Comparison of ENCODE assay signal across 1 cellular context in the genomic region with DNA sequence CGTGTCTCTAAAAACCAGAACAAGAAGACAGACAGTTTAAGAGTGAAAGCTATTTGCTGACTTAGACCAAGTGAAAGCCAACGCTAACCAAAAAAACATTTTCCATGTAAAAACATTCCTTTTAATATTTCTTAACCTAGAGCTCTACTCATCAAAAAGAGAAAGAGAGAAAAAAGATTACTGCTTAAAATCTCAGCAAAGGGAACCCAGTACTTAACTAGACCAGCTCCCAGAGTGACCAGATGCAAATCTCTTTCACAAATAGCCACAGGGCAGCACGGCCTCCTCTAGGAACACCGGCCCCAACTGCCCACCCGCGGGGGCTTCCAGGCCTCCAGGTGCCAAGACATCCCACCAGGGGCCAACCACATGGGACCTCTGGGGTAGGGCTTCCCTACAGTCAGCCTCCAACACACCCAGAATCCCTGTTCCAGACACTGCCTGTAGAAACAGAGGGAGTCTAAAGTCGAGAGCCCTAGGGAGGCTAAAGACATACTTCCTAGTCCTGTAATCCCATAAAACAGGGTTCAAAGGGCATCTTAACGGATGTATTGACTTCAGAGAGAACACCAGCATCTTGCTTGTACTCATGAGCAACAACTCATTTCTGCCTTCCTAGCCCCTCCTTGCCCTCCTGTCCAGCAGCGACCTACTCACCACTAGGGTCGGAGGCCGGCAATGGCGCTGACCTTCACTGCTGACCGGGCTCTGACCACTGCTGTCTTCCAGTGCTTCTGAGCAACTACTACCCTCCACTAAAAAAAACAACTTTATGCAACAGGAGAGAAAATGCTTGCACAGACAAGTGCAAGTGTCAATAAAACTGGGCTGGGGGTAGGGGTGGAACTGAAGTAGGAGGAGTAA.
TF ChIP-seq lines count a peak whose summit lies in the region.

No MANE protein-coding gene starts in this region.

TF ChIP-seq in HepG2, 621 proteins besides CTCF, POLR2A, EP300 and RAD21 (continued from another document and continues in another):
- TF ChIP-seq ZNF17 (CRISPR knock-in tag; IDR thresholded peaks at IDR 0.05), result no peak
- no peak for TF ChIP-seq CBX1 (IDR thresholded peaks at IDR 0.05; ENCODE audit: low read depth)
- TF ChIP-seq, protein P1, sequence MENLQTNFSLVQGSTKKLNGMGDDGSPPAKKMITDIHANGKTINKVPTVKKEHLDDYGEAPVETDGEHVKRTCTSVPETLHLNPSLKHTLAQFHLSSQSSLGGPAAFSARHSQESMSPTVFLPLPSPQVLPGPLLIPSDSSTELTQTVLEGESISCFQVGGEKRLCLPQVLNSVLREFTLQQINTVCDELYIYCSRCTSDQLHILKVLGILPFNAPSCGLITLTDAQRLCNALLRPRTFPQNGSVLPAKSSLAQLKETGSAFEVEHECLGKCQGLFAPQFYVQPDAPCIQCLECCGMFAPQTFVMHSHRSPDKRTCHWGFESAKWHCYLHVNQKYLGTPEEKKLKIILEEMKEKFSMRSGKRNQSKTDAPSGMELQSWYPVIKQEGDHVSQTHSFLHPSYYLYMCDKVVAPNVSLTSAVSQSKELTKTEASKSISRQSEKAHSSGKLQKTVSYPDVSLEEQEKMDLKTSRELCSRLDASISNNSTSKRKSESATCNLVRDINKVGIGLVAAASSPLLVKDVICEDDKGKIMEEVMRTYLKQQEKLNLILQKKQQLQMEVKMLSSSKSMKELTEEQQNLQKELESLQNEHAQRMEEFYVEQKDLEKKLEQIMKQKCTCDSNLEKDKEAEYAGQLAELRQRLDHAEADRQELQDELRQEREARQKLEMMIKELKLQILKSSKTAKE (CRISPR knock-in tag; IDR thresholded peaks at IDR 0.05; ENCODE audit: borderline replicate concordance), result no peak
- TF ChIP-seq, protein P2, sequence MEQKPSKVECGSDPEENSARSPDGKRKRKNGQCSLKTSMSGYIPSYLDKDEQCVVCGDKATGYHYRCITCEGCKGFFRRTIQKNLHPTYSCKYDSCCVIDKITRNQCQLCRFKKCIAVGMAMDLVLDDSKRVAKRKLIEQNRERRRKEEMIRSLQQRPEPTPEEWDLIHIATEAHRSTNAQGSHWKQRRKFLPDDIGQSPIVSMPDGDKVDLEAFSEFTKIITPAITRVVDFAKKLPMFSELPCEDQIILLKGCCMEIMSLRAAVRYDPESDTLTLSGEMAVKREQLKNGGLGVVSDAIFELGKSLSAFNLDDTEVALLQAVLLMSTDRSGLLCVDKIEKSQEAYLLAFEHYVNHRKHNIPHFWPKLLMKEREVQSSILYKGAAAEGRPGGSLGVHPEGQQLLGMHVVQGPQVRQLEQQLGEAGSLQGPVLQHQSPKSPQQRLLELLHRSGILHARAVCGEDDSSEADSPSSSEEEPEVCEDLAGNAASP (CRISPR knock-in tag; IDR thresholded peaks at IDR 0.05; ENCODE audit: borderline replicate concordance), result no peak
- TF ChIP-seq KAT8 (CRISPR knock-in tag; IDR thresholded peaks at IDR 0.05), result peak; percentile 39; the same call in 1 of the 2 replicates
- TF ChIP-seq, protein P3, sequence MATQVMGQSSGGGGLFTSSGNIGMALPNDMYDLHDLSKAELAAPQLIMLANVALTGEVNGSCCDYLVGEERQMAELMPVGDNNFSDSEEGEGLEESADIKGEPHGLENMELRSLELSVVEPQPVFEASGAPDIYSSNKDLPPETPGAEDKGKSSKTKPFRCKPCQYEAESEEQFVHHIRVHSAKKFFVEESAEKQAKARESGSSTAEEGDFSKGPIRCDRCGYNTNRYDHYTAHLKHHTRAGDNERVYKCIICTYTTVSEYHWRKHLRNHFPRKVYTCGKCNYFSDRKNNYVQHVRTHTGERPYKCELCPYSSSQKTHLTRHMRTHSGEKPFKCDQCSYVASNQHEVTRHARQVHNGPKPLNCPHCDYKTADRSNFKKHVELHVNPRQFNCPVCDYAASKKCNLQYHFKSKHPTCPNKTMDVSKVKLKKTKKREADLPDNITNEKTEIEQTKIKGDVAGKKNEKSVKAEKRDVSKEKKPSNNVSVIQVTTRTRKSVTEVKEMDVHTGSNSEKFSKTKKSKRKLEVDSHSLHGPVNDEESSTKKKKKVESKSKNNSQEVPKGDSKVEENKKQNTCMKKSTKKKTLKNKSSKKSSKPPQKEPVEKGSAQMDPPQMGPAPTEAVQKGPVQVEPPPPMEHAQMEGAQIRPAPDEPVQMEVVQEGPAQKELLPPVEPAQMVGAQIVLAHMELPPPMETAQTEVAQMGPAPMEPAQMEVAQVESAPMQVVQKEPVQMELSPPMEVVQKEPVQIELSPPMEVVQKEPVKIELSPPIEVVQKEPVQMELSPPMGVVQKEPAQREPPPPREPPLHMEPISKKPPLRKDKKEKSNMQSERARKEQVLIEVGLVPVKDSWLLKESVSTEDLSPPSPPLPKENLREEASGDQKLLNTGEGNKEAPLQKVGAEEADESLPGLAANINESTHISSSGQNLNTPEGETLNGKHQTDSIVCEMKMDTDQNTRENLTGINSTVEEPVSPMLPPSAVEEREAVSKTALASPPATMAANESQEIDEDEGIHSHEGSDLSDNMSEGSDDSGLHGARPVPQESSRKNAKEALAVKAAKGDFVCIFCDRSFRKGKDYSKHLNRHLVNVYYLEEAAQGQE (IDR thresholded peaks at IDR 0.05; ENCODE audit: borderline replicate concordance in 1 of 2, low read depth in 1 of 2, low read length in 2 of 2), result no peak
- TF ChIP-seq, protein P4, sequence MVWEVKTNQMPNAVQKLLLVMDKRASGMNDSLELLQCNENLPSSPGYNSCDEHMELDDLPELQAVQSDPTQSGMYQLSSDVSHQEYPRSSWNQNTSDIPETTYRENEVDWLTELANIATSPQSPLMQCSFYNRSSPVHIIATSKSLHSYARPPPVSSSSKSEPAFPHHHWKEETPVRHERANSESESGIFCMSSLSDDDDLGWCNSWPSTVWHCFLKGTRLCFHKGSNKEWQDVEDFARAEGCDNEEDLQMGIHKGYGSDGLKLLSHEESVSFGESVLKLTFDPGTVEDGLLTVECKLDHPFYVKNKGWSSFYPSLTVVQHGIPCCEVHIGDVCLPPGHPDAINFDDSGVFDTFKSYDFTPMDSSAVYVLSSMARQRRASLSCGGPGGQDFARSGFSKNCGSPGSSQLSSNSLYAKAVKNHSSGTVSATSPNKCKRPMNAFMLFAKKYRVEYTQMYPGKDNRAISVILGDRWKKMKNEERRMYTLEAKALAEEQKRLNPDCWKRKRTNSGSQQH (CRISPR knock-in tag; IDR thresholded peaks at IDR 0.05; ENCODE audit: low read depth), result 0 out of 2 replicates have a peak, but pooled peaks have one; percentile 40
- TF ChIP-seq ZNF326 (CRISPR knock-in tag; IDR thresholded peaks at IDR 0.05; ENCODE audit: borderline replicate concordance), result no peak
- TF ChIP-seq, protein P5, sequence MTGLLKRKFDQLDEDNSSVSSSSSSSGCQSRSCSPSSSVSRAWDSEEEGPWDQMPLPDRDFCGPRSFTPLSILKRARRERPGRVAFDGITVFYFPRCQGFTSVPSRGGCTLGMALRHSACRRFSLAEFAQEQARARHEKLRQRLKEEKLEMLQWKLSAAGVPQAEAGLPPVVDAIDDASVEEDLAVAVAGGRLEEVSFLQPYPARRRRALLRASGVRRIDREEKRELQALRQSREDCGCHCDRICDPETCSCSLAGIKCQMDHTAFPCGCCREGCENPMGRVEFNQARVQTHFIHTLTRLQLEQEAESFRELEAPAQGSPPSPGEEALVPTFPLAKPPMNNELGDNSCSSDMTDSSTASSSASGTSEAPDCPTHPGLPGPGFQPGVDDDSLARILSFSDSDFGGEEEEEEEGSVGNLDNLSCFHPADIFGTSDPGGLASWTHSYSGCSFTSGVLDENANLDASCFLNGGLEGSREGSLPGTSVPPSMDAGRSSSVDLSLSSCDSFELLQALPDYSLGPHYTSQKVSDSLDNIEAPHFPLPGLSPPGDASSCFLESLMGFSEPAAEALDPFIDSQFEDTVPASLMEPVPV (CRISPR knock-in tag; IDR thresholded peaks at IDR 0.05), result no peak
- TF ChIP-seq, protein P6, sequence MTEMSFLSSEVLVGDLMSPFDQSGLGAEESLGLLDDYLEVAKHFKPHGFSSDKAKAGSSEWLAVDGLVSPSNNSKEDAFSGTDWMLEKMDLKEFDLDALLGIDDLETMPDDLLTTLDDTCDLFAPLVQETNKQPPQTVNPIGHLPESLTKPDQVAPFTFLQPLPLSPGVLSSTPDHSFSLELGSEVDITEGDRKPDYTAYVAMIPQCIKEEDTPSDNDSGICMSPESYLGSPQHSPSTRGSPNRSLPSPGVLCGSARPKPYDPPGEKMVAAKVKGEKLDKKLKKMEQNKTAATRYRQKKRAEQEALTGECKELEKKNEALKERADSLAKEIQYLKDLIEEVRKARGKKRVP (CRISPR knock-in tag; IDR thresholded peaks at IDR 0.05), result no peak
- TF ChIP-seq ZFP90 (CRISPR knock-in tag; IDR thresholded peaks at IDR 0.05; ENCODE audit: borderline replicate concordance), result no peak
- TF ChIP-seq, protein P7, sequence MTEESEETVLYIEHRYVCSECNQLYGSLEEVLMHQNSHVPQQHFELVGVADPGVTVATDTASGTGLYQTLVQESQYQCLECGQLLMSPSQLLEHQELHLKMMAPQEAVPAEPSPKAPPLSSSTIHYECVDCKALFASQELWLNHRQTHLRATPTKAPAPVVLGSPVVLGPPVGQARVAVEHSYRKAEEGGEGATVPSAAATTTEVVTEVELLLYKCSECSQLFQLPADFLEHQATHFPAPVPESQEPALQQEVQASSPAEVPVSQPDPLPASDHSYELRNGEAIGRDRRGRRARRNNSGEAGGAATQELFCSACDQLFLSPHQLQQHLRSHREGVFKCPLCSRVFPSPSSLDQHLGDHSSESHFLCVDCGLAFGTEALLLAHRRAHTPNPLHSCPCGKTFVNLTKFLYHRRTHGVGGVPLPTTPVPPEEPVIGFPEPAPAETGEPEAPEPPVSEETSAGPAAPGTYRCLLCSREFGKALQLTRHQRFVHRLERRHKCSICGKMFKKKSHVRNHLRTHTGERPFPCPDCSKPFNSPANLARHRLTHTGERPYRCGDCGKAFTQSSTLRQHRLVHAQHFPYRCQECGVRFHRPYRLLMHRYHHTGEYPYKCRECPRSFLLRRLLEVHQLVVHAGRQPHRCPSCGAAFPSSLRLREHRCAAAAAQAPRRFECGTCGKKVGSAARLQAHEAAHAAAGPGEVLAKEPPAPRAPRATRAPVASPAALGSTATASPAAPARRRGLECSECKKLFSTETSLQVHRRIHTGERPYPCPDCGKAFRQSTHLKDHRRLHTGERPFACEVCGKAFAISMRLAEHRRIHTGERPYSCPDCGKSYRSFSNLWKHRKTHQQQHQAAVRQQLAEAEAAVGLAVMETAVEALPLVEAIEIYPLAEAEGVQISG (CRISPR knock-in tag; IDR thresholded peaks at IDR 0.05), result peak; percentile 36; the same call in 1 of the 2 replicates
- no peak for TF ChIP-seq NAIF1 (CRISPR knock-in tag; IDR thresholded peaks at IDR 0.05; ENCODE audit: borderline replicate concordance)
- no peak for TF ChIP-seq GLI4 (CRISPR knock-in tag; IDR thresholded peaks at IDR 0.05; ENCODE audit: borderline replicate concordance)
- TF ChIP-seq ZNF468 (CRISPR knock-in tag; IDR thresholded peaks at IDR 0.05), result no peak
- TF ChIP-seq FOSL2 (CRISPR knock-in tag; IDR thresholded peaks at IDR 0.05), result no peak; the same call in 1 of the 2 replicates
- TF ChIP-seq, protein P8, sequence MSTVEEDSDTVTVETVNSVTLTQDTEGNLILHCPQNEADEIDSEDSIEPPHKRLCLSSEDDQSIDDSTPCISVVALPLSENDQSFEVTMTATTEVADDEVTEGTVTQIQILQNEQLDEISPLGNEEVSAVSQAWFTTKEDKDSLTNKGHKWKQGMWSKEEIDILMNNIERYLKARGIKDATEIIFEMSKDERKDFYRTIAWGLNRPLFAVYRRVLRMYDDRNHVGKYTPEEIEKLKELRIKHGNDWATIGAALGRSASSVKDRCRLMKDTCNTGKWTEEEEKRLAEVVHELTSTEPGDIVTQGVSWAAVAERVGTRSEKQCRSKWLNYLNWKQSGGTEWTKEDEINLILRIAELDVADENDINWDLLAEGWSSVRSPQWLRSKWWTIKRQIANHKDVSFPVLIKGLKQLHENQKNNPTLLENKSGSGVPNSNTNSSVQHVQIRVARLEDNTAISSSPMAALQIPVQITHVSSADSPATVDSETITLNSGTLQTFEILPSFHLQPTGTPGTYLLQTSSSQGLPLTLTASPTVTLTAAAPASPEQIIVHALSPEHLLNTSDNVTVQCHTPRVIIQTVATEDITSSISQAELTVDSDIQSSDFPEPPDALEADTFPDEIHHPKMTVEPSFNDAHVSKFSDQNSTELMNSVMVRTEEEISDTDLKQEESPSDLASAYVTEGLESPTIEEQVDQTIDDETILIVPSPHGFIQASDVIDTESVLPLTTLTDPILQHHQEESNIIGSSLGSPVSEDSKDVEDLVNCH (CRISPR knock-in tag; IDR thresholded peaks at IDR 0.05), result no peak
- TF ChIP-seq MAZ (IDR thresholded peaks at IDR 0.05; ENCODE audit: borderline replicate concordance, low read depth, low read length), result peak; percentile 29; the same call in 1 of the 2 replicates
- no peak; the same call in 1 of the 2 replicates for TF ChIP-seq MAZ (CRISPR knock-in tag; IDR thresholded peaks at IDR 0.05; ENCODE audit: low read depth)
- TF ChIP-seq, protein P9, sequence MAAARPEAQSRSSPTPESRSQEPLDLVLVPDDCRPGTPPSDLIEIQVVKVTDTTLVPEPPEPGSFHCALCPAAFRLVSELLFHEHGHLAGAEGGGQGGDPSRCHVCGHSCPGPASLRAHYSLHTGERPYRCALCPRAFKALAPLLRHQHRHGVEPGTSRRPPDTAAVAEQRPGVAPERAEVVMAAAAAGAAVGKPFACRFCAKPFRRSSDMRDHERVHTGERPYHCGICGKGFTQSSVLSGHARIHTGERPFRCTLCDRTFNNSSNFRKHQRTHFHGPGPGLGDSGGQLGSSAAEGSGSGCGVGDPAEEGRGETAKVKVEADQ (CRISPR knock-in tag; IDR thresholded peaks at IDR 0.05; ENCODE audit: borderline replicate concordance), result no peak
- no peak for TF ChIP-seq HOXA9 (CRISPR knock-in tag; IDR thresholded peaks at IDR 0.05; ENCODE audit: borderline replicate concordance)
- TF ChIP-seq, protein P10, sequence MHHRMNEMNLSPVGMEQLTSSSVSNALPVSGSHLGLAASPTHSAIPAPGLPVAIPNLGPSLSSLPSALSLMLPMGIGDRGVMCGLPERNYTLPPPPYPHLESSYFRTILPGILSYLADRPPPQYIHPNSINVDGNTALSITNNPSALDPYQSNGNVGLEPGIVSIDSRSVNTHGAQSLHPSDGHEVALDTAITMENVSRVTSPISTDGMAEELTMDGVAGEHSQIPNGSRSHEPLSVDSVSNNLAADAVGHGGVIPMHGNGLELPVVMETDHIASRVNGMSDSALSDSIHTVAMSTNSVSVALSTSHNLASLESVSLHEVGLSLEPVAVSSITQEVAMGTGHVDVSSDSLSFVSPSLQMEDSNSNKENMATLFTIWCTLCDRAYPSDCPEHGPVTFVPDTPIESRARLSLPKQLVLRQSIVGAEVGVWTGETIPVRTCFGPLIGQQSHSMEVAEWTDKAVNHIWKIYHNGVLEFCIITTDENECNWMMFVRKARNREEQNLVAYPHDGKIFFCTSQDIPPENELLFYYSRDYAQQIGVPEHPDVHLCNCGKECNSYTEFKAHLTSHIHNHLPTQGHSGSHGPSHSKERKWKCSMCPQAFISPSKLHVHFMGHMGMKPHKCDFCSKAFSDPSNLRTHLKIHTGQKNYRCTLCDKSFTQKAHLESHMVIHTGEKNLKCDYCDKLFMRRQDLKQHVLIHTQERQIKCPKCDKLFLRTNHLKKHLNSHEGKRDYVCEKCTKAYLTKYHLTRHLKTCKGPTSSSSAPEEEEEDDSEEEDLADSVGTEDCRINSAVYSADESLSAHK (CRISPR knock-in tag; IDR thresholded peaks at IDR 0.05; ENCODE audit: borderline replicate concordance), result no peak
- TF ChIP-seq, protein P11, sequence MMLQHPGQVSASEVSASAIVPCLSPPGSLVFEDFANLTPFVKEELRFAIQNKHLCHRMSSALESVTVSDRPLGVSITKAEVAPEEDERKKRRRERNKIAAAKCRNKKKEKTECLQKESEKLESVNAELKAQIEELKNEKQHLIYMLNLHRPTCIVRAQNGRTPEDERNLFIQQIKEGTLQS (CRISPR knock-in tag; IDR thresholded peaks at IDR 0.05), result 0 out of 2 replicates have a peak, but pooled peaks have one; percentile 7
